1 cellular context compared by ENCODE assay signal in the genomic region with DNA sequence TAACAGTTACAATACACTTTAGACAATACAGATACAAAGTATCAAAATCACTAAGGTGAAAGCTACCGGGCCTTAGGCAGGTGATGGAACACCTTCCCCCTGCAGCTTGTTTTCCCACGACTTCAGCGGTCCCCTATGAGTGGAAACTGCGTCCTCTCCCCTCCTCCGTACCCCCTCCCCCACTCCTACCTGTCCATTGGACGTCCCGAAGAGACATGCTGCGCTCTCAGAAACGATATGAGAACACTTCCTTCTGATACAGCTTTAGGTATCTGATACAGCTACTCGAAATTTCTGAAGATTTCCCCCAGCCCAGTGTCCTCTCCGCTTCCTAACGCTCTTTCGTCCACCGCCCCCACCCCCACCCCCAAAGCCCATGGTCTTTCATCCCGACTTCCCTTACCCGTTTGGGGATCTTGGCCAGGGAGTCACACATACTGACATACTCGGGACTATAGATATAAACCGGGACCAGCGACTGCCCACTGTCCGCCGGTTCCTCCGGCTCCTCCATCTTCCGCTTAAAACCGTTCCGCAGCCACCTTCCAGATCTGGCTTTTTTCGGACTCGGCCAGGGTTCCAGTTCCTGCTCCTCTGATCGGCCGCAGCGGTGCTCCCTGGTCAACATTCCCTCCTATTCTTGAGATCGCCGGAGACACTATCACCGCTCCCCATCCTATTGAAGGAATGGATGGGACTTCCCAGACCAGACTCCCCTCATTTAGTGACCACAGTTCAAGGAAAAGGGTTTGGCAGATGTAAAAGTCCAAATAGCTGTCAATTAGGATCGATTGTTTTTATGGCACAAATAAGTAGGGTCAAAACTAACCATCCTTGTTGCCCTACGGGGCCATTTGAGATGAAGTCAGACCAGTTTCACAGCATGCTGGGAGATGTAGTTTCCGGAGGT.
A peak's percentile ranks its signal among the peaks of the same experiment; 100 is the strongest.
TF ChIP-seq lines count a peak whose summit lies in the region.

A gene (minus strand): TSS at position 596 of the 910 bp plus-strand sequence. CDS start 82 bp downstream, at position 514.

TF ChIP-seq in K562, 482 proteins besides CTCF, POLR2A, EP300 and RAD21 (continued from another document):
- TF ChIP-seq SMARCA5 (IDR thresholded peaks at IDR 0.05) (no peak), ZNF143 (CRISPR knock-in tag; IDR thresholded peaks at IDR 0.05) (peak; percentile 88), RFX1 (IDR thresholded peaks at IDR 0.05) (no peak), ZNF354B (CRISPR knock-in tag; IDR thresholded peaks at IDR 0.05) (no peak), NFIX (CRISPR knock-in tag; IDR thresholded peaks at IDR 0.05; ENCODE audit: low read depth) (no peak), ZNF134 (CRISPR knock-in tag; conservative IDR thresholded peaks at IDR 0.05) (no peak), HMGN3 (IDR thresholded peaks at IDR 0.05; ENCODE audit: borderline replicate concordance, extremely low read depth, insufficient read length, low read depth, low read length) (no peak), CHD1 (IDR thresholded peaks at IDR 0.05; ENCODE audit: low read length) (no peak), ZKSCAN1 (IDR thresholded peaks at IDR 0.05; ENCODE audit: low read depth, low read length) (no peak), DDX20 (tag; IDR thresholded peaks at IDR 0.05; ENCODE audit: low read depth) (no peak), CTBP1 (IDR thresholded peaks at IDR 0.05; ENCODE audit: borderline replicate concordance) (peak; percentile 60; the same call in 1 of the 2 replicates), MED1 (CRISPR knock-in tag; IDR thresholded peaks at IDR 0.05; ENCODE audit: borderline replicate concordance) (no peak), ZBED1 (IDR thresholded peaks at IDR 0.05) (no peak), RBM15 (IDR thresholded peaks at IDR 0.05; ENCODE audit: insufficient read depth, low read length) (no peak), ZNF23 (CRISPR knock-in tag; IDR thresholded peaks at IDR 0.05) (no peak), SPI1 (IDR thresholded peaks at IDR 0.05; ENCODE audit: borderline replicate concordance, low read depth, low read length) (no peak), PRPF4 (IDR thresholded peaks at IDR 0.05; ENCODE audit: insufficient read depth, low read depth, low read length, poor library complexity, severe bottlenecking) (no peak), TCF3 (CRISPR knock-in tag; IDR thresholded peaks at IDR 0.05) (no peak), HDGF (IDR thresholded peaks at IDR 0.05) (no peak), NR2F6 (CRISPR knock-in tag; IDR thresholded peaks at IDR 0.05) (no peak)
- TF ChIP-seq, protein P1, sequence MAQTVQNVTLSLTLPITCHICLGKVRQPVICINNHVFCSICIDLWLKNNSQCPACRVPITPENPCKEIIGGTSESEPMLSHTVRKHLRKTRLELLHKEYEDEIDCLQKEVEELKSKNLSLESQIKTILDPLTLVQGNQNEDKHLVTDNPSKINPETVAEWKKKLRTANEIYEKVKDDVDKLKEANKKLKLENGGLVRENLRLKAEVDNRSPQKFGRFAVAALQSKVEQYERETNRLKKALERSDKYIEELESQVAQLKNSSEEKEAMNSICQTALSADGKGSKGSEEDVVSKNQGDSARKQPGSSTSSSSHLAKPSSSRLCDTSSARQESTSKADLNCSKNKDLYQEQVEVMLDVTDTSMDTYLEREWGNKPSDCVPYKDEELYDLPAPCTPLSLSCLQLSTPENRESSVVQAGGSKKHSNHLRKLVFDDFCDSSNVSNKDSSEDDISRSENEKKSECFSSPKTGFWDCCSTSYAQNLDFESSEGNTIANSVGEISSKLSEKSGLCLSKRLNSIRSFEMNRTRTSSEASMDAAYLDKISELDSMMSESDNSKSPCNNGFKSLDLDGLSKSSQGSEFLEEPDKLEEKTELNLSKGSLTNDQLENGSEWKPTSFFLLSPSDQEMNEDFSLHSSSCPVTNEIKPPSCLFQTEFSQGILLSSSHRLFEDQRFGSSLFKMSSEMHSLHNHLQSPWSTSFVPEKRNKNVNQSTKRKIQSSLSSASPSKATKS (CRISPR knock-in tag; IDR thresholded peaks at IDR 0.05): no peak
- TF ChIP-seq, protein P2, sequence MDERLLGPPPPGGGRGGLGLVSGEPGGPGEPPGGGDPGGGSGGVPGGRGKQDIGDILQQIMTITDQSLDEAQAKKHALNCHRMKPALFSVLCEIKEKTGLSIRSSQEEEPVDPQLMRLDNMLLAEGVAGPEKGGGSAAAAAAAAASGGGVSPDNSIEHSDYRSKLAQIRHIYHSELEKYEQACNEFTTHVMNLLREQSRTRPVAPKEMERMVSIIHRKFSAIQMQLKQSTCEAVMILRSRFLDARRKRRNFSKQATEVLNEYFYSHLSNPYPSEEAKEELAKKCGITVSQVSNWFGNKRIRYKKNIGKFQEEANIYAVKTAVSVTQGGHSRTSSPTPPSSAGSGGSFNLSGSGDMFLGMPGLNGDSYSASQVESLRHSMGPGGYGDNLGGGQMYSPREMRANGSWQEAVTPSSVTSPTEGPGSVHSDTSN (CRISPR knock-in tag; IDR thresholded peaks at IDR 0.05; ENCODE audit: low read depth): no peak
- TF ChIP-seq, protein P2 (tag; conservative IDR thresholded peaks at IDR 0.05; ENCODE audit: low read depth): 0 out of 2 replicates have a peak, but pooled peaks have one; percentile 28
- TF ChIP-seq, protein P3, sequence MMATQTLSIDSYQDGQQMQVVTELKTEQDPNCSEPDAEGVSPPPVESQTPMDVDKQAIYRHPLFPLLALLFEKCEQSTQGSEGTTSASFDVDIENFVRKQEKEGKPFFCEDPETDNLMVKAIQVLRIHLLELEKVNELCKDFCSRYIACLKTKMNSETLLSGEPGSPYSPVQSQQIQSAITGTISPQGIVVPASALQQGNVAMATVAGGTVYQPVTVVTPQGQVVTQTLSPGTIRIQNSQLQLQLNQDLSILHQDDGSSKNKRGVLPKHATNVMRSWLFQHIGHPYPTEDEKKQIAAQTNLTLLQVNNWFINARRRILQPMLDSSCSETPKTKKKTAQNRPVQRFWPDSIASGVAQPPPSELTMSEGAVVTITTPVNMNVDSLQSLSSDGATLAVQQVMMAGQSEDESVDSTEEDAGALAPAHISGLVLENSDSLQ (IDR thresholded peaks at IDR 0.05): no peak
- TF ChIP-seq, protein P4, sequence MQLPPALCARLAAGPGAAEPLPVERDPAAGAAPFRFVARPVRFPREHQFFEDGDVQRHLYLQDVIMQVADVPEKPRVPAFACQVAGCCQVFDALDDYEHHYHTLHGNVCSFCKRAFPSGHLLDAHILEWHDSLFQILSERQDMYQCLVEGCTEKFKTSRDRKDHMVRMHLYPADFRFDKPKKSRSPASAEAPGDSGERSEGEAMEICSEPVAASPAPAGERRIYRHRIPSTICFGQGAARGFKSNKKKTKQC (CRISPR knock-in tag; IDR thresholded peaks at IDR 0.05): no peak
- TF ChIP-seq, protein P5, sequence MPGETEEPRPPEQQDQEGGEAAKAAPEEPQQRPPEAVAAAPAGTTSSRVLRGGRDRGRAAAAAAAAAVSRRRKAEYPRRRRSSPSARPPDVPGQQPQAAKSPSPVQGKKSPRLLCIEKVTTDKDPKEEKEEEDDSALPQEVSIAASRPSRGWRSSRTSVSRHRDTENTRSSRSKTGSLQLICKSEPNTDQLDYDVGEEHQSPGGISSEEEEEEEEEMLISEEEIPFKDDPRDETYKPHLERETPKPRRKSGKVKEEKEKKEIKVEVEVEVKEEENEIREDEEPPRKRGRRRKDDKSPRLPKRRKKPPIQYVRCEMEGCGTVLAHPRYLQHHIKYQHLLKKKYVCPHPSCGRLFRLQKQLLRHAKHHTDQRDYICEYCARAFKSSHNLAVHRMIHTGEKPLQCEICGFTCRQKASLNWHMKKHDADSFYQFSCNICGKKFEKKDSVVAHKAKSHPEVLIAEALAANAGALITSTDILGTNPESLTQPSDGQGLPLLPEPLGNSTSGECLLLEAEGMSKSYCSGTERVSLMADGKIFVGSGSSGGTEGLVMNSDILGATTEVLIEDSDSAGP (CRISPR knock-in tag; IDR thresholded peaks at IDR 0.05): no peak
- TF ChIP-seq, protein P6, sequence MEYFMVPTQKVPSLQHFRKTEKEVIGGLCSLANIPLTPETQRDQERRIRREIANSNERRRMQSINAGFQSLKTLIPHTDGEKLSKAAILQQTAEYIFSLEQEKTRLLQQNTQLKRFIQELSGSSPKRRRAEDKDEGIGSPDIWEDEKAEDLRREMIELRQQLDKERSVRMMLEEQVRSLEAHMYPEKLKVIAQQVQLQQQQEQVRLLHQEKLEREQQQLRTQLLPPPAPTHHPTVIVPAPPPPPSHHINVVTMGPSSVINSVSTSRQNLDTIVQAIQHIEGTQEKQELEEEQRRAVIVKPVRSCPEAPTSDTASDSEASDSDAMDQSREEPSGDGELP (CRISPR knock-in tag; IDR thresholded peaks at IDR 0.05; ENCODE audit: borderline replicate concordance): 0 out of 2 replicates have a peak, but pooled peaks have one; percentile 13
- TF ChIP-seq, protein P7, sequence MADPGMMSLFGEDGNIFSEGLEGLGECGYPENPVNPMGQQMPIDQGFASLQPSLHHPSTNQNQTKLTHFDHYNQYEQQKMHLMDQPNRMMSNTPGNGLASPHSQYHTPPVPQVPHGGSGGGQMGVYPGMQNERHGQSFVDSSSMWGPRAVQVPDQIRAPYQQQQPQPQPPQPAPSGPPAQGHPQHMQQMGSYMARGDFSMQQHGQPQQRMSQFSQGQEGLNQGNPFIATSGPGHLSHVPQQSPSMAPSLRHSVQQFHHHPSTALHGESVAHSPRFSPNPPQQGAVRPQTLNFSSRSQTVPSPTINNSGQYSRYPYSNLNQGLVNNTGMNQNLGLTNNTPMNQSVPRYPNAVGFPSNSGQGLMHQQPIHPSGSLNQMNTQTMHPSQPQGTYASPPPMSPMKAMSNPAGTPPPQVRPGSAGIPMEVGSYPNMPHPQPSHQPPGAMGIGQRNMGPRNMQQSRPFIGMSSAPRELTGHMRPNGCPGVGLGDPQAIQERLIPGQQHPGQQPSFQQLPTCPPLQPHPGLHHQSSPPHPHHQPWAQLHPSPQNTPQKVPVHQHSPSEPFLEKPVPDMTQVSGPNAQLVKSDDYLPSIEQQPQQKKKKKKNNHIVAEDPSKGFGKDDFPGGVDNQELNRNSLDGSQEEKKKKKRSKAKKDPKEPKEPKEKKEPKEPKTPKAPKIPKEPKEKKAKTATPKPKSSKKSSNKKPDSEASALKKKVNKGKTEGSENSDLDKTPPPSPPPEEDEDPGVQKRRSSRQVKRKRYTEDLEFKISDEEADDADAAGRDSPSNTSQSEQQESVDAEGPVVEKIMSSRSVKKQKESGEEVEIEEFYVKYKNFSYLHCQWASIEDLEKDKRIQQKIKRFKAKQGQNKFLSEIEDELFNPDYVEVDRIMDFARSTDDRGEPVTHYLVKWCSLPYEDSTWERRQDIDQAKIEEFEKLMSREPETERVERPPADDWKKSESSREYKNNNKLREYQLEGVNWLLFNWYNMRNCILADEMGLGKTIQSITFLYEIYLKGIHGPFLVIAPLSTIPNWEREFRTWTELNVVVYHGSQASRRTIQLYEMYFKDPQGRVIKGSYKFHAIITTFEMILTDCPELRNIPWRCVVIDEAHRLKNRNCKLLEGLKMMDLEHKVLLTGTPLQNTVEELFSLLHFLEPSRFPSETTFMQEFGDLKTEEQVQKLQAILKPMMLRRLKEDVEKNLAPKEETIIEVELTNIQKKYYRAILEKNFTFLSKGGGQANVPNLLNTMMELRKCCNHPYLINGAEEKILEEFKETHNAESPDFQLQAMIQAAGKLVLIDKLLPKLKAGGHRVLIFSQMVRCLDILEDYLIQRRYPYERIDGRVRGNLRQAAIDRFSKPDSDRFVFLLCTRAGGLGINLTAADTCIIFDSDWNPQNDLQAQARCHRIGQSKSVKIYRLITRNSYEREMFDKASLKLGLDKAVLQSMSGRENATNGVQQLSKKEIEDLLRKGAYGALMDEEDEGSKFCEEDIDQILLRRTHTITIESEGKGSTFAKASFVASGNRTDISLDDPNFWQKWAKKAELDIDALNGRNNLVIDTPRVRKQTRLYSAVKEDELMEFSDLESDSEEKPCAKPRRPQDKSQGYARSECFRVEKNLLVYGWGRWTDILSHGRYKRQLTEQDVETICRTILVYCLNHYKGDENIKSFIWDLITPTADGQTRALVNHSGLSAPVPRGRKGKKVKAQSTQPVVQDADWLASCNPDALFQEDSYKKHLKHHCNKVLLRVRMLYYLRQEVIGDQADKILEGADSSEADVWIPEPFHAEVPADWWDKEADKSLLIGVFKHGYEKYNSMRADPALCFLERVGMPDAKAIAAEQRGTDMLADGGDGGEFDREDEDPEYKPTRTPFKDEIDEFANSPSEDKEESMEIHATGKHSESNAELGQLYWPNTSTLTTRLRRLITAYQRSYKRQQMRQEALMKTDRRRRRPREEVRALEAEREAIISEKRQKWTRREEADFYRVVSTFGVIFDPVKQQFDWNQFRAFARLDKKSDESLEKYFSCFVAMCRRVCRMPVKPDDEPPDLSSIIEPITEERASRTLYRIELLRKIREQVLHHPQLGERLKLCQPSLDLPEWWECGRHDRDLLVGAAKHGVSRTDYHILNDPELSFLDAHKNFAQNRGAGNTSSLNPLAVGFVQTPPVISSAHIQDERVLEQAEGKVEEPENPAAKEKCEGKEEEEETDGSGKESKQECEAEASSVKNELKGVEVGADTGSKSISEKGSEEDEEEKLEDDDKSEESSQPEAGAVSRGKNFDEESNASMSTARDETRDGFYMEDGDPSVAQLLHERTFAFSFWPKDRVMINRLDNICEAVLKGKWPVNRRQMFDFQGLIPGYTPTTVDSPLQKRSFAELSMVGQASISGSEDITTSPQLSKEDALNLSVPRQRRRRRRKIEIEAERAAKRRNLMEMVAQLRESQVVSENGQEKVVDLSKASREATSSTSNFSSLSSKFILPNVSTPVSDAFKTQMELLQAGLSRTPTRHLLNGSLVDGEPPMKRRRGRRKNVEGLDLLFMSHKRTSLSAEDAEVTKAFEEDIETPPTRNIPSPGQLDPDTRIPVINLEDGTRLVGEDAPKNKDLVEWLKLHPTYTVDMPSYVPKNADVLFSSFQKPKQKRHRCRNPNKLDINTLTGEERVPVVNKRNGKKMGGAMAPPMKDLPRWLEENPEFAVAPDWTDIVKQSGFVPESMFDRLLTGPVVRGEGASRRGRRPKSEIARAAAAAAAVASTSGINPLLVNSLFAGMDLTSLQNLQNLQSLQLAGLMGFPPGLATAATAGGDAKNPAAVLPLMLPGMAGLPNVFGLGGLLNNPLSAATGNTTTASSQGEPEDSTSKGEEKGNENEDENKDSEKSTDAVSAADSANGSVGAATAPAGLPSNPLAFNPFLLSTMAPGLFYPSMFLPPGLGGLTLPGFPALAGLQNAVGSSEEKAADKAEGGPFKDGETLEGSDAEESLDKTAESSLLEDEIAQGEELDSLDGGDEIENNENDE (IDR thresholded peaks at IDR 0.05; ENCODE audit: low read depth, low read length): no peak
